ENCODE assay signal across 22 cellular contexts in the genomic region with DNA sequence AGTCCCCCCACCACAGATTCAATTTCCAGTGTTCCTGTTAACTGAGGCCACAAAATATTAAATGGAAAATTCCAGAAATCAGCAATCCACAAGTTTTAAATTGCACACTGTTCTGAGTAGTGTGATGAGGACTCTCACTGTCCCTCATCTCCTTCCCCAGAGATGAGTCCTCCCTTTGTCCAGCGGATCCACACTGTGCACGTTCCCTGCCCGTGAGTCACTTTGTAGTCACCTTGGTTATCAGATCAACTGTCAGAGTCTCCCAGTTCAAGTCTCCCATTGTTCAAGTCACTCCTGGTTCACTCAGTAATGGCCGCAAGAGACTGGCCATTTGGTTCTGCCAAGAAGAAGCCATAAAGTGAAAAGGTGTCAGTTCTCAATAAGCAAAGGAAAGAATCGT.
"Had no signal": no experiment of that assay in that cellular context is flagged by ENCODE, and none has a peak within 500 bp of the region (broad histone marks: within the 10 kb centered on the region; RNA-seq: fewer than 3 reads in every experiment).

No MANE protein-coding gene starts in this region.

- ATAC-seq: effector memory CD8-positive, alpha-beta T cell; left ventricle myocardium superior; lower lobe of right lung; naive thymus-derived CD8-positive, alpha-beta T cell; stimulated activated memory B cell treated with anti-CD40 and anti-IgM and Interleukin-4, amounts not matched to agents 10 μg/mL and 1 μg/mL and 100 μg/mL, for 72 hours had no signal

- H3K27ac ChIP-seq: esophagus squamous epithelium, lower lobe of right lung, prostate gland, right atrium auricular region, sigmoid colon, suprapubic skin, transverse colon had no signal

- H3K9me3 ChIP-seq: esophagus squamous epithelium, lower lobe of right lung, prostate gland, right atrium auricular region, sigmoid colon, suprapubic skin, transverse colon had no signal

- H3K27me3 ChIP-seq: esophagus squamous epithelium, right atrium auricular region, sigmoid colon, transverse colon had no signal

- H3K36me3 ChIP-seq: esophagus squamous epithelium, lower lobe of right lung, prostate gland, right atrium auricular region, sigmoid colon, suprapubic skin, transverse colon had no signal

- FAIRE-seq: endometrium, keratinocyte, urothelium cell line had no signal

- H3K4me1 ChIP-seq: esophagus squamous epithelium, lower lobe of right lung, prostate gland, right atrium auricular region, suprapubic skin had no signal

- DNase-seq: cerebellar nuclear complex; cortex of kidney; effector memory CD8-positive, alpha-beta T cell; erythroblast; esophagus squamous epithelium; foreskin melanocyte; hypothalamus; immature natural killer cell; left ventricle myocardium superior; lower lobe of right lung; naive thymus-derived CD8-positive, alpha-beta T cell; nucleus accumbens; sigmoid colon; stimulated activated CD4-positive, alpha-beta T cell treated with anti-CD3 and anti-CD28 coated beads, Interleukin-4, amount 100 ng/mL, for 4 hours; transverse colon had no signal

- H3K4me3 ChIP-seq: esophagus squamous epithelium, lower lobe of right lung, prostate gland, right atrium auricular region, sigmoid colon, suprapubic skin, transverse colon had no signal
